Comparison of ENCODE assay signal across 15 cellular contexts in genomic region chr5:169861934-169862333, GRCh38.
DNase-seq lines count a peak whose midpoint lies in the region; TF ChIP-seq lines count a peak whose summit lies in the region.
"Had no signal": no experiment of that assay in that cellular context is flagged by ENCODE, and none has a peak within 500 bp of the region (broad histone marks: within the 10 kb centered on the region; RNA-seq: fewer than 3 reads in every experiment).

No MANE protein-coding gene starts in this region.

- in situ Hi-C loops in KBM-7 (cut with MboI; ENCODE audit: low pct_unique_long_range_greater_than_20kb, low sequenced_read_pairs) = no loop called here

- peak; percentile 78 for DNase-seq in Daoy (ENCODE audit: low read depth)
- peak; percentile 72 for DNase-seq in LHCN-M2 (ENCODE audit: low read depth)
- peak; percentile 82 for DNase-seq in choroid plexus epithelial cell (ENCODE audit: low read depth)
- DNase-seq in non-pigmented ciliary epithelial cell (ENCODE audit: low read depth) = peak; percentile 67
- no peak for DNase-seq in central memory CD4-positive, alpha-beta T cell
- no peak for DNase-seq in KBM-7
- DNase-seq in NCI-H1436 (lab: John Stamatoyannopoulos, UW) = no peak
- DNase-seq in cerebellar cortex (ENCODE audit: low spot score) = no peak
- DNase-seq: activated CD4-positive, CD25-positive, alpha-beta regulatory T cell treated with anti-CD3 and anti-CD28 coated beads, Interleukin-2, amount 50 U/mL, for 72 hours; CD4-positive, alpha-beta memory T cell; midbrain; MM.1S; NCI-H2029; NCI-H69; RPMI8226 had no signal

- TF ChIP-seq CTCF in choroid plexus epithelial cell (conservative IDR thresholded peaks at IDR 0.05; ENCODE audit: low read depth, low read length) = no peak

- no peak overlapping the region for H3K4me3 ChIP-seq in choroid plexus epithelial cell (ENCODE audit: low read depth, low read length)

Comparison
In these comparisons a context has a peak if more than half of its experiments do, and no peak if none do; other contexts are left out.
1. DNase-seq: peak in Daoy (single experiment), LHCN-M2 (single experiment), choroid plexus epithelial cell (single experiment) and non-pigmented ciliary epithelial cell (single experiment); none in central memory CD4-positive, alpha-beta T cell (single experiment), KBM-7 (single experiment), NCI-H1436 (single experiment) and cerebellar cortex (single experiment).